9 cellular contexts compared by ENCODE assay signal in genomic region chr14:22002860-22003284, GRCh38.
DNase-seq lines count a peak whose midpoint lies in the region; ATAC-seq and TF ChIP-seq lines count a peak whose summit lies in the region.
"Had no signal": no experiment of that assay in that cellular context is flagged by ENCODE, and none has a peak within 500 bp of the region (broad histone marks: within the 10 kb centered on the region; RNA-seq: fewer than 3 reads in every experiment).

No MANE protein-coding gene starts in this region.

- H3K36me3 Mint-ChIP-seq in activated T-helper 2 cell treated with anti-CD3 and anti-CD28 coated beads, Interferon-gamma antibody, Interleukin-2, Interleukin-4, amounts not matched to agents 10 μg/mL and 5 μg/mL and 100 μg/mL, durations not matched to agents 14 hours and 24 hours and 36 hours (ENCODE audit: low read depth): peaks cover 6% of the 10 kb centered on the region

- CTCF ChIA-PET in PC-3 (lab: Charles Lee): no interaction called here

- H3K9me2 ChIP-seq in PC-3 (replicated peaks; ENCODE audit: low read length): no peaks in the 10 kb centered on the region

- H3K27ac ChIP-seq in DND-41 (ENCODE audit: low read length) (no peak overlapping the region), PC-3 (ENCODE audit: low read length) (no peak overlapping the region), lower lobe of right lung (no peak overlapping the region), upper lobe of right lung (no peak overlapping the region), tibial nerve (no peak overlapping the region)

- TF ChIP-seq POLR2A in tibial nerve (IDR thresholded peaks at IDR 0.05): no peak

- no TSS peak for BruUV-seq in PC-3 (replicated peaks; lab: Mats Ljungman, UMichigan)

- DNase-seq in DND-41 (peak; percentile 69), PC-3 (peak; percentile 29), lower lobe of right lung (peak; percentile 47), upper lobe of right lung (no peak), tibial nerve (ENCODE audit: low spot score in 2 of 2) (no peak)
- DNase-seq in activated T-helper 2 cell treated with anti-CD3 and anti-CD28 coated beads, Interferon-gamma antibody, Interleukin-2, Interleukin-4, amounts not matched to agents 10 μg/mL and 5 μg/mL and 100 μg/mL, durations not matched to agents 14 hours and 24 hours and 36 hours (ENCODE audit: low spot score): peak; percentile 66

- H3K9me3 Mint-ChIP-seq in activated T-helper 2 cell treated with anti-CD3 and anti-CD28 coated beads, Interferon-gamma antibody, Interleukin-2, Interleukin-4, amounts not matched to agents 10 μg/mL and 5 μg/mL and 100 μg/mL, durations not matched to agents 14 hours and 24 hours and 36 hours: peaks cover 3% of the 10 kb centered on the region

- no peaks in the 10 kb centered on the region for H3K4me1 ChIP-seq in DND-41 (ENCODE audit: insufficient read depth, low read length)
- H3K4me1 ChIP-seq in PC-3 (ENCODE audit: insufficient read depth, low read length): no peaks in the 10 kb centered on the region
- no peaks in the 10 kb centered on the region for H3K4me1 ChIP-seq in lower lobe of right lung
- H3K4me1 ChIP-seq in upper lobe of right lung: no peaks in the 10 kb centered on the region
- H3K4me1 ChIP-seq in tibial nerve: no peaks in the 10 kb centered on the region
- H3K4me1 ChIP-seq: HAP-1 had no signal

- H3K27me3 ChIP-seq in DND-41 (ENCODE audit: insufficient read depth, low read length, poor library complexity): peaks cover 15% of the 10 kb centered on the region
- H3K27me3 ChIP-seq in PC-3 (ENCODE audit: low read length): no peaks in the 10 kb centered on the region
- no peaks in the 10 kb centered on the region for H3K27me3 ChIP-seq in lower lobe of right lung (ENCODE audit: low read depth)
- no peaks in the 10 kb centered on the region for H3K27me3 ChIP-seq in upper lobe of right lung
- no peaks in the 10 kb centered on the region for H3K27me3 ChIP-seq in tibial nerve

- ATAC-seq in DND-41 (ENCODE audit: insufficient read depth, low read depth) (peak; percentile 85), PC-3 (peak; percentile 33; the same call in 1 of the 2 replicates), lower lobe of right lung (peak in 1 of 2 donors; percentile 18), upper lobe of right lung (peak; percentile 63), HG03095 (IDR thresholded peaks at IDR 0.05; ENCODE audit: unreplicated experiment) (no peak), GM18858 (IDR thresholded peaks at IDR 0.05; ENCODE audit: unreplicated experiment) (no peak)

- H3K79me2 ChIP-seq in DND-41 (ENCODE audit: insufficient read depth, low read length) (no peaks in the 10 kb centered on the region), PC-3 (ENCODE audit: low read length) (no peaks in the 10 kb centered on the region)

- H2AFZ ChIP-seq in DND-41 (ENCODE audit: low read depth, low read length) (no peak overlapping the region), PC-3 (ENCODE audit: low read length) (peak overlapping the region; percentile 54)

- no peaks in the 10 kb centered on the region for H3F3A ChIP-seq in PC-3 (ENCODE audit: low read length, unreplicated experiment)

- H4K20me1 ChIP-seq in DND-41 (ENCODE audit: insufficient read depth, low read length) (no peaks in the 10 kb centered on the region), PC-3 (ENCODE audit: low read length) (no peaks in the 10 kb centered on the region)

- peak overlapping the region; percentile 86 for H3K27ac Mint-ChIP-seq in activated T-helper 2 cell treated with anti-CD3 and anti-CD28 coated beads, Interferon-gamma antibody, Interleukin-2, Interleukin-4, amounts not matched to agents 10 μg/mL and 5 μg/mL and 100 μg/mL, durations not matched to agents 14 hours and 24 hours and 36 hours

- H3K4me1 Mint-ChIP-seq in activated T-helper 2 cell treated with anti-CD3 and anti-CD28 coated beads, Interferon-gamma antibody, Interleukin-2, Interleukin-4, amounts not matched to agents 10 μg/mL and 5 μg/mL and 100 μg/mL, durations not matched to agents 14 hours and 24 hours and 36 hours (ENCODE audit: low read depth): peaks cover 32% of the 10 kb centered on the region

- H3K9me3 ChIP-seq in DND-41 (ENCODE audit: insufficient read depth, low read length, severe bottlenecking): no peaks in the 10 kb centered on the region
- H3K9me3 ChIP-seq in PC-3 (ENCODE audit: low read length): no peaks in the 10 kb centered on the region
- H3K9me3 ChIP-seq in lower lobe of right lung: no peaks in the 10 kb centered on the region
- no peaks in the 10 kb centered on the region for H3K9me3 ChIP-seq in upper lobe of right lung
- H3K9me3 ChIP-seq in tibial nerve: no peaks in the 10 kb centered on the region
- H3K9me3 ChIP-seq: HAP-1 had no signal

- 40 to 42% methylated on average over 10 of the region's 10 CpGs for WGBS in tibial nerve, 2 donors

- H3K4me3 Mint-ChIP-seq in activated T-helper 2 cell treated with anti-CD3 and anti-CD28 coated beads, Interferon-gamma antibody, Interleukin-2, Interleukin-4, amounts not matched to agents 10 μg/mL and 5 μg/mL and 100 μg/mL, durations not matched to agents 14 hours and 24 hours and 36 hours (ENCODE audit: low read depth): peak overlapping the region; percentile 74

- TF ChIP-seq CTCF in DND-41 (IDR thresholded peaks at IDR 0.05; ENCODE audit: borderline replicate concordance, extremely low read depth, low read length, poor library complexity, severe bottlenecking) (peak; percentile 83), PC-3 (conservative IDR thresholded peaks at IDR 0.05; ENCODE audit: low read depth, low read length) (peak; percentile 71), lower lobe of right lung (IDR thresholded peaks at IDR 0.05) (peak; percentile 28), upper lobe of right lung (IDR thresholded peaks at IDR 0.05) (peak; percentile 38), tibial nerve (IDR thresholded peaks at IDR 0.05) (peak in 2 of 5 experiments; percentile 18 to 35)

- no peak overlapping the region for H3K4me2 ChIP-seq in DND-41 (ENCODE audit: insufficient read depth, low read length)
- H3K4me2 ChIP-seq in PC-3 (ENCODE audit: low read length): peak overlapping the region; percentile 5; the same call in 1 of the 2 replicates

- no peak for TF ChIP-seq EP300 in tibial nerve (IDR thresholded peaks at IDR 0.05)

- no peak overlapping the region for H3K4me3 ChIP-seq in DND-41 (ENCODE audit: low read depth in 1 of 2, low read length in 2 of 2)
- H3K4me3 ChIP-seq in PC-3 (ENCODE audit: low read length): no peak overlapping the region
- no peak overlapping the region for H3K4me3 ChIP-seq in lower lobe of right lung
- no peak overlapping the region for H3K4me3 ChIP-seq in upper lobe of right lung
- no peak overlapping the region for H3K4me3 ChIP-seq in tibial nerve
- H3K4me3 ChIP-seq: HAP-1 had no signal

- POLR2A ChIA-PET in PC-3 (lab: Charles Lee; ENCODE audit: unreplicated experiment): no interaction called here

- H3K36me3 ChIP-seq in DND-41 (ENCODE audit: insufficient read depth, low read length) (no peaks in the 10 kb centered on the region), PC-3 (ENCODE audit: low read depth, low read length) (no peaks in the 10 kb centered on the region), lower lobe of right lung (no peaks in the 10 kb centered on the region), upper lobe of right lung (no peaks in the 10 kb centered on the region), tibial nerve (no peaks in the 10 kb centered on the region)
- H3K36me3 ChIP-seq: HAP-1 had no signal

- intact Hi-C loops in PC-3 (cut with micrococcal nuclease) (no loop called here), lower lobe of right lung (cut with DNase I) (no loop called here), upper lobe of right lung (cut with DNase I) (no loop called here)
- intact Hi-C loops in activated T-helper 2 cell treated with anti-CD3 and anti-CD28 coated beads, Interferon-gamma antibody, Interleukin-2, Interleukin-4, amounts not matched to agents 10 μg/mL and 5 μg/mL and 100 μg/mL, durations not matched to agents 14 hours and 24 hours and 36 hours (cut with micrococcal nuclease): loop anchor here (2.0 to 5.0 kb wide), 3 partner anchors 44 to 554 kb away; no protein-coding TSS in a partner anchor

- H3K9ac ChIP-seq in DND-41 (ENCODE audit: low read depth, low read length) (no peak overlapping the region), PC-3 (ENCODE audit: low read length) (no peak overlapping the region)

- H3K27me3 Mint-ChIP-seq in activated T-helper 2 cell treated with anti-CD3 and anti-CD28 coated beads, Interferon-gamma antibody, Interleukin-2, Interleukin-4, amounts not matched to agents 10 μg/mL and 5 μg/mL and 100 μg/mL, durations not matched to agents 14 hours and 24 hours and 36 hours (ENCODE audit: low read depth): no peaks in the 10 kb centered on the region

Comparison
In these comparisons a context has a peak if more than half of its experiments do, and no peak if none do; other contexts are left out.
1. ATAC-seq: peak in DND-41 (single experiment), PC-3 (single experiment) and upper lobe of right lung (single experiment); none in HG03095 (single experiment) and GM18858 (single experiment).
2. DNase-seq: peak in DND-41 (single experiment), PC-3 (single experiment), activated T-helper 2 cell treated with anti-CD3 and anti-CD28 coated beads, Interferon-gamma antibody, Interleukin-2, Interleukin-4, amounts not matched to agents 10 μg/mL and 5 μg/mL and 100 μg/mL, durations not matched to agents 14 hours and 24 hours and 36 hours (single experiment) and lower lobe of right lung (single experiment); none in upper lobe of right lung (single experiment) and tibial nerve (0 of 2).